In the genomic region with DNA sequence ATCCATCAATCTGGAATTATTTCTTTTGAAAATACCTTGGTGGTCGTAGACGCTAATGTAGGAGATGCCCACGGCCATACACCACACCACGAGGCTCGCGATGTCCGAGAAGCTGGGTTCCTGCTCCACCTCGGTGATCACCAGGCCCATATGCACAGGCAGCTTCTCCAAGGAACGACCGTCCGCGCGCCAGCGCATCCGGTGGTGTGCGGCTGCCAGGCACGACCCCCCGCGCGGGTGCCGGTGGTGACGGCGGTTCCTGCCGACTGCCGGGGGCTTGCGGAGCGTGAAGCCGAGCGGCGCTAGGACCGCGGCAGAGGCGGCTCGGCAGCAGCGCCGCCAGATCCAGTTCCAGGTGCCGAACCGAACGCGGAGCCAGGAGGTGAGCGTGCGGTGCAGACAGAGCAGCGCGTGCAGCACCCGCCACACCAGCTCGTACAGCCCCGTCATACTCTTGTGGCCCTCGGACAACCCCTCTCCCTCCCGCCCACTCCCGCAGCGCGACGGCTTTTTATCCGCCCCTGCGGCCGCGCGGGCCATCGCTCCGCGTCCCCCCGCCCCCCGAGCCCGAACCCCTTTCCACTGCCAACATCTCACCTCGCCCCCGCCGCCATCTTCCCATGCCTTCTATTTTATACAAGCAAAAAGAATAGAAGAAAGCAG, we compare ENCODE assay signal across 8 cellular contexts. TPM values are rescaled to one million over a fixed set of nuclear protein-coding genes. Genes with fewer than 3 reads are reported as not detected.
A peak's percentile ranks its signal among the peaks of the same experiment; 100 is the strongest.
DNase-seq lines count a peak whose midpoint lies in the region; ATAC-seq and TF ChIP-seq lines count a peak whose summit lies in the region.
"Not testable (repeated sequence)": the region's sequence is repeated elsewhere in the genome, so short reads cannot be mapped to it uniquely, and the experiment has no call there.

No MANE protein-coding gene starts in this region.

- DNase-seq in AG09309 (ENCODE audit: low read depth); RWPE1 (ENCODE audit: low spot score); epithelial cell of proximal tubule (ENCODE audit: low read depth); lower lobe of right lung: not testable (repeated sequence)
- peak; percentile 12 for DNase-seq in activated naive CD4-positive, alpha-beta T cell treated with anti-CD3 and anti-CD28 coated beads, Interleukin-2, amount 50 U/mL, for 16 hours

- not testable (repeated sequence) for H3K36me3 ChIP-seq in lower lobe of right lung

- CTCF ChIA-PET in RWPE1 (lab: Yijun Ruan, JAX): interaction anchor here (0.6 kb wide), 1 partner anchor 55 kb away, joined by 3 read pairs; no protein-coding TSS in a partner anchor

- peak; percentile 82 for ATAC-seq in GM19438 (IDR thresholded peaks at IDR 0.05; ENCODE audit: low read depth, unreplicated experiment)
- ATAC-seq in HG03342 (IDR thresholded peaks at IDR 0.05; ENCODE audit: unreplicated experiment): peak; percentile 72
- ATAC-seq in lower lobe of right lung: peak; percentile 49 to 79

- H3K4me1 ChIP-seq in lower lobe of right lung: not testable (repeated sequence)

- H3K27ac ChIP-seq in RWPE1 (peak overlapping the region; percentile 68), skin epidermis (peak overlapping the region in 1 of 21 experiments; percentile 7)
- H3K27ac ChIP-seq in lower lobe of right lung: not testable (repeated sequence)

- H3K9me3 ChIP-seq in lower lobe of right lung: not testable (repeated sequence)

- peak overlapping the region; percentile 29 for H3K4me3 ChIP-seq in AG09309 (ENCODE audit: control insufficient read depth, low read depth, low read length)
- H3K4me3 ChIP-seq in epithelial cell of proximal tubule (ENCODE audit: low read depth, low read length): peak overlapping the region; percentile 44
- peak overlapping the region; percentile 44 for H3K4me3 ChIP-seq in lower lobe of right lung
- H3K4me3 ChIP-seq in skin epidermis: peak overlapping the region in 6 of 7 experiments; percentile 19 to 43 (median 28)

- POLR2A ChIA-PET in RWPE1 (lab: Yijun Ruan, JAX; ENCODE audit: low non-redundant PET): not testable (repeated sequence)

- not testable (repeated sequence) for H3K27me3 ChIP-seq in lower lobe of right lung (ENCODE audit: low read depth)

- intact Hi-C loops in lower lobe of right lung (cut with DNase I): not testable (repeated sequence)

- not testable (repeated sequence) for TF ChIP-seq CTCF in AG09309 (IDR thresholded peaks at IDR 0.05; ENCODE audit: control insufficient read depth, insufficient read depth, low read depth, low read length, missing control alignments); RWPE1 (conservative IDR thresholded peaks at IDR 0.05; ENCODE audit: low read depth); epithelial cell of proximal tubule (conservative IDR thresholded peaks at IDR 0.05; ENCODE audit: low read depth, low read length); lower lobe of right lung (IDR thresholded peaks at IDR 0.05)

RNA-seq across cellular contexts. Expression of gene ZNF41, which starts 30.1 kb away (rescaled TPM):
- total RNA-seq in epithelial cell of proximal tubule: 4.4 and 5.0 TPM in 2 replicates
- total RNA-seq in lower lobe of right lung: 10.4 TPM

RNA-seq across cellular contexts. Expression of gene ARAF, which starts 47.8 kb away (rescaled TPM):
- total RNA-seq in epithelial cell of proximal tubule (31.5 and 43.7 TPM in 2 replicates), lower lobe of right lung (90.1 TPM)
